In genomic region chr5:161641444-161641843, GRCh38 we compare ENCODE assay signal across 3 cellular contexts.
"Had no signal": no experiment of that assay in that cellular context is flagged by ENCODE, and none has a peak within 500 bp of the region (broad histone marks: within the 10 kb centered on the region; RNA-seq: fewer than 3 reads in every experiment).

No MANE protein-coding gene starts in this region.

- ATAC-seq: GM12878 had no signal

- DNase-seq: GDM1, GF-D8 had no signal

- H3K4me3 ChIP-seq: GM12878 had no signal
